Comparison of ENCODE assay signal across 18 cellular contexts in genomic region chr12:27299102-27299501, GRCh38.
"Had no signal": no experiment of that assay in that cellular context is flagged by ENCODE, and none has a peak within 500 bp of the region (broad histone marks: within the 10 kb centered on the region; RNA-seq: fewer than 3 reads in every experiment).

No MANE protein-coding gene starts in this region.

- H3K27me3 ChIP-seq: breast epithelium, esophagus squamous epithelium, heart right ventricle, left lung, right atrium auricular region, testis, upper lobe of right lung had no signal

- H3K27ac Mint-ChIP-seq: activated B cell treated with CpG ODN at 0.5 μM for 24 hours; activated T-helper 2 cell treated with anti-CD3 and anti-CD28 coated beads, Interferon-gamma antibody, Interleukin-2, Interleukin-4, amounts not matched to agents 10 μg/mL and 5 μg/mL and 100 μg/mL, durations not matched to agents 14 hours and 24 hours and 36 hours had no signal

- H3K4me3 ChIP-seq: breast epithelium, esophagus squamous epithelium, heart right ventricle, left lung, prostate gland, right atrium auricular region, testis, upper lobe of right lung had no signal

- DNase-seq: activated B cell treated with CpG ODN at 0.5 μM for 24 hours; activated CD4-positive, alpha-beta T cell treated with anti-CD3 and anti-CD28 coated beads for 48 hours; activated naive CD4-positive, alpha-beta T cell treated with Interleukin-2 at 50 U/mL for 16 hours; activated naive CD8-positive, alpha-beta T cell treated with anti-CD3 and anti-CD28 coated beads, Interleukin-2, amount 50 U/mL, for 24 hours; anterior cingulate cortex; dermis blood vessel endothelial cell; effector memory CD4-positive, alpha-beta T cell; esophagus squamous epithelium; heart right ventricle; left lung; stimulated activated CD4-positive, alpha-beta T cell treated with anti-CD3 and anti-CD28 coated beads, Interleukin-2, amount 100 ng/mL, for 24 hours; SW 1271; testis; upper lobe of right lung had no signal

- H3K27me3 Mint-ChIP-seq: activated B cell treated with CpG ODN at 0.5 μM for 24 hours; activated naive CD8-positive, alpha-beta T cell treated with anti-CD3 and anti-CD28 coated beads, Interleukin-2, amount 50 U/mL, for 24 hours had no signal

- H3K36me3 ChIP-seq: breast epithelium, prostate gland had no signal

- ATAC-seq: activated naive CD8-positive, alpha-beta T cell treated with anti-CD3 and anti-CD28 coated beads, Interleukin-2, amount 50 U/mL, for 24 hours; heart right ventricle; left lung; upper lobe of right lung had no signal

- H3K9me3 Mint-ChIP-seq: activated B cell treated with CpG ODN at 0.5 μM for 24 hours; activated naive CD8-positive, alpha-beta T cell treated with anti-CD3 and anti-CD28 coated beads, Interleukin-2, amount 50 U/mL, for 24 hours; activated T-helper 2 cell treated with anti-CD3 and anti-CD28 coated beads, Interferon-gamma antibody, Interleukin-2, Interleukin-4, amounts not matched to agents 10 μg/mL and 5 μg/mL and 100 μg/mL, durations not matched to agents 14 hours and 24 hours and 36 hours had no signal

- H3K4me1 ChIP-seq: breast epithelium, left lung, prostate gland, upper lobe of right lung had no signal

- H3K4me1 Mint-ChIP-seq: activated B cell treated with CpG ODN at 0.5 μM for 24 hours had no signal

- H3K4me3 Mint-ChIP-seq: activated B cell treated with CpG ODN at 0.5 μM for 24 hours; activated naive CD8-positive, alpha-beta T cell treated with anti-CD3 and anti-CD28 coated beads, Interleukin-2, amount 50 U/mL, for 24 hours had no signal

- H3K9me3 ChIP-seq: breast epithelium, esophagus squamous epithelium, heart right ventricle, left lung, prostate gland, right atrium auricular region, testis, upper lobe of right lung had no signal

- H3K27ac ChIP-seq: breast epithelium, esophagus squamous epithelium, left lung, prostate gland, right atrium auricular region, testis, upper lobe of right lung had no signal
